ENCODE assay signal across 8 cellular contexts in the genomic region with DNA sequence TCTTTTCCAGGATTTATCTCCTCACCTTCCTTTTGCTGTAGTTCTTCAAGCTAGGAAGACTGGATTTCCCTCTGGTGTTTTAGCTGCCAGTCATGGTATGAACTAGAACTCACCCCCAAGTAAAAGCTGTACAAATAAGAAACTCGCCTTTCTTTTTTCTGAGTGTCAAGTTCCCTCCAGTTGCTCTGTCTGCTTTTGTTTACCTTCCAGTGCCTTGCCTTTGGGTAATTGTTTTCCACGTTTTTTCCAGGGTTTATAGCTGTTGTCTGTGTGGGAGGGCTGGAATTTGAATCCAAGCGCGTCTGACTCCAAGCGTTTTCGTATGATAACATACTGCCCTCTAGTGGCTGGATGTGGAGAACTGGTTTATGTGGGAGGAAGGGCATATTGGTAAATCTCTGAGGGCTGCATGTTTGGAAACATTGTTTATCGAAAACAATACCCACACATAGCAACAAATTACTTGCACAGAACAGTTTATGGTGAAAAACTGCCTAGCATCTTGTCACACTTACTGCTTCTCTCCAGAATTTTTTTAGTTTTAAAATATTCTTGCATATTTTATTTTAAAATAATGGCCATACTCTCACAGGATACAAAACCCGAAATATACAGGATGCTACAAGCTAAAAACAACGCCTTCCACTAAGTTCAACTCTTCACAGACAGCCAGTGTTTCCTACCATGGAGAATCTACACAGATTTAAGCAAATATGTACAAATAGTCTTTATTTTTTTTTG. TPM values are rescaled to one million over a fixed set of nuclear protein-coding genes. Genes with fewer than 3 reads are reported as not detected.
DNase-seq lines count a peak whose midpoint lies in the region; ATAC-seq, FAIRE-seq and TF ChIP-seq lines count a peak whose summit lies in the region.

No MANE protein-coding gene starts in this region.

- peak; percentile 88 for ATAC-seq in K562
- peak; percentile 93 to 97 for ATAC-seq in gastrocnemius medialis
- ATAC-seq in HG03159 (IDR thresholded peaks at IDR 0.05; ENCODE audit: unreplicated experiment), result no peak

- H3K9me1 ChIP-seq in K562 (ENCODE audit: control insufficient read depth, insufficient read depth, low read length), result no peaks in the 10 kb centered on the region

- H3K27me3 ChIP-seq in K562 (ENCODE audit: control insufficient read depth in 2 of 2, insufficient read depth in 2 of 2, low read length in 2 of 2), result no peaks in the 10 kb centered on the region
- no peaks in the 10 kb centered on the region for H3K27me3 ChIP-seq in gastrocnemius medialis

- POLR2A ChIA-PET in K562 (lab: Yijun Ruan, JAX), result interaction anchor here (0.5 to 2.1 kb wide), 10 partner anchors 10 to 155 kb away, joined by 3 to 7 read pairs (median 4); a partner anchor contains a TSS

- H3K36me3 ChIP-seq in K562 (ENCODE audit: control insufficient read depth, insufficient read depth, low read length), result no peaks in the 10 kb centered on the region
- no peaks in the 10 kb centered on the region for H3K36me3 ChIP-seq in gastrocnemius medialis

- FAIRE-seq in K562 (lab: Jason Lieb, UNC), result peak; percentile 95

- no peaks in the 10 kb centered on the region for H3K9me3 ChIP-seq in K562 (replicated peaks; ENCODE audit: control insufficient read depth, insufficient read depth, low read depth, low read length)
- no peaks in the 10 kb centered on the region for H3K9me3 ChIP-seq in gastrocnemius medialis

- peak overlapping the region; percentile 53 for H3K4me2 ChIP-seq in K562 (ENCODE audit: insufficient read depth, low read length)

- BruUV-seq in K562 (replicated peaks; lab: Mats Ljungman, UMichigan), result no TSS peak

- peak; percentile 84 to 91 (median 85) for TF ChIP-seq CTCF in K562 (IDR thresholded peaks at IDR 0.05 in 2 of 3, conservative IDR thresholded peaks at IDR 0.05 in 1 of 3; ENCODE audit: insufficient read depth in 2 of 3, low read depth in 1 of 3, low read length in 3 of 3)
- peak; percentile 78 to 89 (median 88) for TF ChIP-seq CTCF in gastrocnemius medialis (IDR thresholded peaks at IDR 0.05 in 4 of 5, conservative IDR thresholded peaks at IDR 0.05 in 1 of 5)

- TF ChIP-seq POLR2A in K562 (conservative IDR thresholded peaks at IDR 0.05), result no peak
- no peak for TF ChIP-seq POLR2A in gastrocnemius medialis (IDR thresholded peaks at IDR 0.05)

- peak; percentile 87 to 90 for TF ChIP-seq RAD21 in K562 (CRISPR knock-in tag; conservative IDR thresholded peaks at IDR 0.05 in 1 of 2, IDR thresholded peaks at IDR 0.05 in 1 of 2)

- TF ChIP-seq EP300 in K562 (IDR thresholded peaks at IDR 0.05; ENCODE audit: low read length), result no peak

- H3K27ac ChIP-seq in K562 (ENCODE audit: extremely low read depth, low read depth, low read length), result no peak overlapping the region
- H3K27ac ChIP-seq in gastrocnemius medialis, result peak overlapping the region in 1 of 4 donors; percentile 18

- CTCF ChIA-PET in K562 (lab: Yijun Ruan, JAX; ENCODE audit: low intra/inter-chr PET ratio), result interaction anchor here (0.6 to 2.6 kb wide), 8 partner anchors 24 to 131 kb away, joined by 3 to 16 read pairs (median 4); a partner anchor contains a TSS

- H3K4me3 ChIP-seq in K562 (no peak overlapping the region), gastrocnemius medialis (peak overlapping the region in 2 of 4 donors; percentile 12 to 30)

- in situ Hi-C loops in K562 (cut with MboI), result no loop called here
- in situ Hi-C loops in gastrocnemius medialis (cut with MboI; ENCODE audit: low sequenced_read_pairs in 4 of 4), result loop anchor here in 3 of 4 donors (5.0 to 25.0 kb wide), 2 partner anchors 40 to 160 kb away; a partner anchor contains a TSS

- peak in 2 of 3 donors; percentile 49 to 78 for DNase-seq in stimulated activated CD4-positive, alpha-beta T cell treated with anti-CD3 and anti-CD28 coated beads, Interleukin-12 subunit alpha, Interleukin-12 subunit beta, amount 100 ng/mL, for 48 hours (ENCODE audit: low read depth in 2 of 3, low spot score in 1 of 3)
- no peak for DNase-seq in stimulated activated CD4-positive, alpha-beta T cell treated with anti-CD3 and anti-CD28 coated beads, Interleukin-12 subunit alpha, Interleukin-12 subunit beta, amount 100 ng/mL, for 4 hours
- DNase-seq in NCI-H1694 (lab: John Stamatoyannopoulos, UW) (peak; percentile 95), T follicular helper cell (ENCODE audit: low read depth) (peak; percentile 60), K562 (ENCODE audit: extremely low read depth in 1 of 4, low spot score in 3 of 4) (peak; percentile 74 to 89 (median 76)), hippocampal formation (lab: John Stamatoyannopoulos, UW) (peak; percentile 75 to 79), gastrocnemius medialis (peak; percentile 62)

- H2AFZ ChIP-seq in K562 (ENCODE audit: low read depth, low read length), result peak overlapping the region; percentile 75

- H4K20me1 ChIP-seq in K562 (replicated peaks; ENCODE audit: control insufficient read depth, insufficient read depth, low read length), result no peaks in the 10 kb centered on the region

- peak overlapping the region in 1 of 2 experiments; percentile 9; a peak in 1 of 4 replicates for H3K9ac ChIP-seq in K562 (ENCODE audit: insufficient read depth in 1 of 2, low read depth in 2 of 2, low read length in 2 of 2)

- peaks cover 2 to 22% of the 10 kb centered on the region in 2 experiments; a peak in 3 of 5 replicates for H3K4me1 ChIP-seq in K562 (replicated peaks in 1 of 2; ENCODE audit: control insufficient read depth in 2 of 2, insufficient read depth in 2 of 2, low read length in 2 of 2)
- H3K4me1 ChIP-seq in gastrocnemius medialis, result peaks cover 0 to 5% of the 10 kb centered on the region in 2 donors

- 1% methylated on average over 9 of the region's 9 CpGs for WGBS in K562 (ENCODE audit: insufficient coverage, low coverage, missing lambda C conversion rate)

- H3K79me2 ChIP-seq in K562 (ENCODE audit: control insufficient read depth, insufficient read depth, low read length), result no peaks in the 10 kb centered on the region

- intact Hi-C loops in K562 (cut with micrococcal nuclease), result loop anchor here (1.0 kb wide), 2 partner anchors 23 to 41 kb away; no protein-coding TSS in a partner anchor
- intact Hi-C loops in gastrocnemius medialis (cut with DNase I; ENCODE audit: low total_unique reads), result loop anchor here (1.0 to 2.0 kb wide), 3 partner anchors 24 to 73 kb away; a partner anchor contains a TSS

RNA-seq across cellular contexts. Expression of a gene that starts 19.2 kb away (rescaled TPM):
- 2.7 and 4.6 TPM in 2 replicates for total RNA-seq in K562 (2011; cell fraction: chromatin; rRNA removed; ENCODE audit: low replicate concordance)
- total RNA-seq in K562 (2011; cell fraction: nucleolus; rRNA removed), result 6.2 and 9.2 TPM in 2 replicates
- total RNA-seq in K562 (2011; cell fraction: nucleoplasm; rRNA removed), result 6.4 and 6.9 TPM in 2 replicates
- total RNA-seq in K562 (2014; rRNA removed), result 14.1 and 17.7 TPM in 2 replicates
- total RNA-seq in K562 (2014; rRNA removed; fragmentation: Illumina TruSeq; extraction: Trizol), result 0.70 and 1.3 TPM in 2 replicates
- 2.6 and 3.2 TPM in 2 replicates for total RNA-seq in K562 (2015; rRNA removed; fragmentation: Illumina TruSeq; extraction: Trizol)
- 9.0 TPM in 2 replicates for total RNA-seq in K562 (2021)
- 1.6 and 3.3 TPM in 2 replicates for polyA plus RNA-seq in K562 (2011; rRNA removed)
- 4.5 and 6.6 TPM in 2 replicates for polyA plus RNA-seq in K562 (2011; cell fraction: cytosol; rRNA removed)
- 5.2 TPM in 2 replicates for polyA plus RNA-seq in K562 (2011; cell fraction: nucleus; rRNA removed)
- 4.2 and 4.7 TPM in 2 replicates for polyA plus RNA-seq in K562 (2012)
- 2.0 and 6.4 TPM in 2 replicates for polyA plus RNA-seq in K562 (2014; fragmentation: Illumina TruSeq; extraction: Trizol)
- polyA plus RNA-seq in K562 (2014; fragmentation: Nextera tagmentation; extraction: Ambion mirVana), result under 1 TPM; 0.43 to 0.76 TPM
- 4.9 and 6.8 TPM in 2 replicates for polyA plus RNA-seq in K562 (2014; rRNA removed)
- polyA minus RNA-seq in K562 (2011; rRNA and poly(A)+ RNA removed), result 0.15 and 0.25 TPM in 2 replicates
- polyA minus RNA-seq in K562 (2011; cell fraction: cytosol; rRNA and poly(A)+ RNA removed), result 3.2 and 8.5 TPM in 2 replicates
- polyA minus RNA-seq in K562 (2011; cell fraction: nucleus; rRNA and poly(A)+ RNA removed), result 1.5 and 2.7 TPM in 2 replicates
- total RNA-seq in gastrocnemius medialis, result 10 to 100 TPM in 2 of 4 donors, 1 to 10 TPM in 2; 1.2 to 11.7 (median 7.6) TPM

RNA-seq across cellular contexts. Expression of a gene that starts 33.4 kb away (rescaled TPM):
- 37.6 and 115 TPM in 2 replicates for total RNA-seq in K562 (2011; cell fraction: chromatin; rRNA removed; ENCODE audit: low replicate concordance)
- total RNA-seq in K562 (2011; cell fraction: nucleolus; rRNA removed), result 84.5 and 91.1 TPM in 2 replicates
- 70.0 and 84.8 TPM in 2 replicates for total RNA-seq in K562 (2011; cell fraction: nucleoplasm; rRNA removed)
- 153 and 184 TPM in 2 replicates for total RNA-seq in K562 (2014; rRNA removed)
- total RNA-seq in K562 (2014; rRNA removed; fragmentation: Illumina TruSeq; extraction: Trizol), result 29.5 and 44.9 TPM in 2 replicates
- total RNA-seq in K562 (2015; rRNA removed; fragmentation: Illumina TruSeq; extraction: Trizol), result 109 and 112 TPM in 2 replicates
- 118 and 130 TPM in 2 replicates for total RNA-seq in K562 (2021)
- 79.9 and 94.3 TPM in 2 replicates for polyA plus RNA-seq in K562 (2011; rRNA removed)
- 138 and 295 TPM in 2 replicates for polyA plus RNA-seq in K562 (2011; cell fraction: cytosol; rRNA removed)
- polyA plus RNA-seq in K562 (2011; cell fraction: nucleus; rRNA removed), result 106 and 158 TPM in 2 replicates
- 116 and 136 TPM in 2 replicates for polyA plus RNA-seq in K562 (2012)
- polyA plus RNA-seq in K562 (2014; fragmentation: Illumina TruSeq; extraction: Trizol), result 56.7 and 111 TPM in 2 replicates
- polyA plus RNA-seq in K562 (2014; fragmentation: Nextera tagmentation; extraction: Ambion mirVana), result 10 to 100 TPM; 14.4 to 42.1 TPM
- 147 and 151 TPM in 2 replicates for polyA plus RNA-seq in K562 (2014; rRNA removed)
- polyA minus RNA-seq in K562 (2011; rRNA and poly(A)+ RNA removed), result 47.8 and 60.4 TPM in 2 replicates
- 60.8 and 65.8 TPM in 2 replicates for polyA minus RNA-seq in K562 (2011; cell fraction: cytosol; rRNA and poly(A)+ RNA removed)
- polyA minus RNA-seq in K562 (2011; cell fraction: nucleus; rRNA and poly(A)+ RNA removed), result 29.6 and 41.9 TPM in 2 replicates
- 10 to 100 TPM; 62.4 to 92.8 (median 78.9) TPM for total RNA-seq in gastrocnemius medialis

RNA-seq across cellular contexts. Expression of a gene that starts 34.1 kb away (rescaled TPM):
- total RNA-seq in K562 (2011; cell fraction: chromatin; rRNA removed; ENCODE audit: low replicate concordance), result 2.2 TPM in 1 of 2 replicates, not detected in the other
- total RNA-seq in K562 (2011; cell fraction: nucleolus; rRNA removed), result 3.0 and 4.7 TPM in 2 replicates
- total RNA-seq in K562 (2011; cell fraction: nucleoplasm; rRNA removed), result 2.6 and 2.9 TPM in 2 replicates
- total RNA-seq in K562 (2014; rRNA removed) (0.73 and 2.3 TPM in 2 replicates), K562 (2014; rRNA removed; fragmentation: Illumina TruSeq; extraction: Trizol) (0.33 TPM in 1 of 2 replicates, not detected in the other), K562 (2015; rRNA removed; fragmentation: Illumina TruSeq; extraction: Trizol) (0.65 and 0.94 TPM in 2 replicates), K562 (2021) (1.1 TPM in 2 replicates), gastrocnemius medialis (1 to 10 TPM in 3 of 4 donors, not detected in 1; 1.4 to 4.6 (median 3.8) TPM)
- polyA plus RNA-seq in K562 (2011; rRNA removed) (0.13 and 0.20 TPM in 2 replicates), K562 (2014; fragmentation: Illumina TruSeq; extraction: Trizol) (0.12 and 0.36 TPM in 2 replicates), K562 (2014; fragmentation: Nextera tagmentation; extraction: Ambion mirVana) (under 1 TPM; 0.06 to 0.11 TPM), K562 (2014; rRNA removed) (1.1 and 1.4 TPM in 2 replicates)
- polyA plus RNA-seq in K562 (2011; cell fraction: cytosol; rRNA removed), result 0.29 and 1.2 TPM in 2 replicates
- polyA plus RNA-seq in K562 (2011; cell fraction: nucleus; rRNA removed), result 0.44 and 0.55 TPM in 2 replicates
- 0.35 and 0.48 TPM in 2 replicates for polyA plus RNA-seq in K562 (2012)
- 0.33 and 0.46 TPM in 2 replicates for polyA minus RNA-seq in K562 (2011; rRNA and poly(A)+ RNA removed)
- 1.4 and 1.5 TPM in 2 replicates for polyA minus RNA-seq in K562 (2011; cell fraction: cytosol; rRNA and poly(A)+ RNA removed)
- 2.2 and 2.6 TPM in 2 replicates for polyA minus RNA-seq in K562 (2011; cell fraction: nucleus; rRNA and poly(A)+ RNA removed)

RNA-seq across cellular contexts. Expression of a gene that starts 34.5 kb away (rescaled TPM):
- total RNA-seq in K562 (2011; cell fraction: chromatin; rRNA removed; ENCODE audit: low replicate concordance), result 2.5 and 8.7 TPM in 2 replicates
- 5.9 and 8.0 TPM in 2 replicates for total RNA-seq in K562 (2011; cell fraction: nucleolus; rRNA removed)
- total RNA-seq in K562 (2011; cell fraction: nucleoplasm; rRNA removed), result 4.7 and 6.6 TPM in 2 replicates
- total RNA-seq in K562 (2014; rRNA removed) (0.77 and 2.8 TPM in 2 replicates), K562 (2014; rRNA removed; fragmentation: Illumina TruSeq; extraction: Trizol) (0.38 and 1.1 TPM in 2 replicates), K562 (2015; rRNA removed; fragmentation: Illumina TruSeq; extraction: Trizol) (1.2 and 1.7 TPM in 2 replicates), K562 (2021) (2.2 and 4.0 TPM in 2 replicates), gastrocnemius medialis (10 to 100 TPM; 54.8 to 68.2 (median 59.7) TPM)
- polyA plus RNA-seq in K562 (2011; rRNA removed) (1.0 and 8.6 TPM in 2 replicates), K562 (2014; fragmentation: Illumina TruSeq; extraction: Trizol) (1.4 and 1.6 TPM in 2 replicates), K562 (2014; fragmentation: Nextera tagmentation; extraction: Ambion mirVana) (under 1 TPM; 0.11 to 0.18 TPM), K562 (2014; rRNA removed) (1.8 and 2.2 TPM in 2 replicates)
- polyA plus RNA-seq in K562 (2011; cell fraction: cytosol; rRNA removed), result 2.7 and 9.7 TPM in 2 replicates
- 3.4 and 18.3 TPM in 2 replicates for polyA plus RNA-seq in K562 (2011; cell fraction: nucleus; rRNA removed)
- polyA plus RNA-seq in K562 (2012), result 3.5 and 7.8 TPM in 2 replicates
- 0.56 and 3.3 TPM in 2 replicates for polyA minus RNA-seq in K562 (2011; rRNA and poly(A)+ RNA removed)
- 1.4 and 10.9 TPM in 2 replicates for polyA minus RNA-seq in K562 (2011; cell fraction: cytosol; rRNA and poly(A)+ RNA removed)
- 0.40 and 2.1 TPM in 2 replicates for polyA minus RNA-seq in K562 (2011; cell fraction: nucleus; rRNA and poly(A)+ RNA removed)

RNA-seq across cellular contexts. Expression of a gene that starts 44.0 kb away (rescaled TPM):
- 7.0 and 14.7 TPM in 2 replicates for total RNA-seq in K562 (2011; cell fraction: chromatin; rRNA removed; ENCODE audit: low replicate concordance)
- total RNA-seq in K562 (2011; cell fraction: nucleolus; rRNA removed), result 4.5 and 4.9 TPM in 2 replicates
- 5.6 and 6.6 TPM in 2 replicates for total RNA-seq in K562 (2011; cell fraction: nucleoplasm; rRNA removed)
- total RNA-seq in K562 (2014; rRNA removed), result 1.5 and 2.8 TPM in 2 replicates
- total RNA-seq in K562 (2014; rRNA removed; fragmentation: Illumina TruSeq; extraction: Trizol), result 0.29 and 0.33 TPM in 2 replicates
- 0.98 and 1.7 TPM in 2 replicates for total RNA-seq in K562 (2015; rRNA removed; fragmentation: Illumina TruSeq; extraction: Trizol)
- 18.8 and 21.1 TPM in 2 replicates for total RNA-seq in K562 (2021)
- polyA plus RNA-seq in K562 (2011; rRNA removed), result 0.24 and 0.57 TPM in 2 replicates
- polyA plus RNA-seq in K562 (2011; cell fraction: cytosol; rRNA removed), result 0.13 and 0.40 TPM in 2 replicates
- polyA plus RNA-seq in K562 (2011; cell fraction: nucleus; rRNA removed), result 1.9 and 3.1 TPM in 2 replicates
- 8.8 and 10.2 TPM in 2 replicates for polyA plus RNA-seq in K562 (2012)
- polyA plus RNA-seq in K562 (2014; fragmentation: Illumina TruSeq; extraction: Trizol), result 3.0 and 6.1 TPM in 2 replicates
- polyA plus RNA-seq in K562 (2014; fragmentation: Nextera tagmentation; extraction: Ambion mirVana), result under 1 TPM; 0.01 TPM
- 4.7 and 7.0 TPM in 2 replicates for polyA plus RNA-seq in K562 (2014; rRNA removed)
- polyA minus RNA-seq in K562 (2011; rRNA and poly(A)+ RNA removed), result 0.21 and 0.25 TPM in 2 replicates
- 3.7 and 5.3 TPM in 2 replicates for polyA minus RNA-seq in K562 (2011; cell fraction: cytosol; rRNA and poly(A)+ RNA removed)
- 0.81 and 3.3 TPM in 2 replicates for polyA minus RNA-seq in K562 (2011; cell fraction: nucleus; rRNA and poly(A)+ RNA removed)
- total RNA-seq in gastrocnemius medialis, result 1 to 10 TPM; 3.4 to 7.7 (median 3.8) TPM
